ENCODE assay signal across 8 cellular contexts in genomic region chr7:2864204-2864985, GRCh38. TPM values are rescaled to one million over a fixed set of nuclear protein-coding genes. Genes with fewer than 3 reads are reported as not detected.
DNase-seq lines count a peak whose midpoint lies in the region; ATAC-seq and TF ChIP-seq lines count a peak whose summit lies in the region.

No MANE protein-coding gene starts in this region.

- H3K9ac ChIP-seq in mammary epithelial cell (ENCODE audit: insufficient read depth, low read length) = no peak overlapping the region

- H3K4me2 ChIP-seq in mammary epithelial cell (ENCODE audit: insufficient read depth, low read depth, low read length) = peak overlapping the region; percentile 56

- H3K9me3 Mint-ChIP-seq in stimulated activated naive CD8-positive, alpha-beta T cell treated with anti-CD3 and anti-CD28 coated beads, Interleukin-15, Interleukin-2, amounts not matched to agents 100 ng/mL and 50 ng/mL, for 24 hours = no peaks in the 10 kb centered on the region
- H3K9me3 Mint-ChIP-seq in naive thymus-derived CD4-positive, alpha-beta T cell = no peaks in the 10 kb centered on the region

- H2AFZ ChIP-seq in mammary epithelial cell (ENCODE audit: low read depth, low read length) = peak overlapping the region; percentile 76

- H3K4me3 ChIP-seq in mammary epithelial cell (replicated peaks in 1 of 3; ENCODE audit: insufficient read depth in 1 of 3, low read depth in 2 of 3, low read length in 3 of 3) = no peak overlapping the region
- H3K4me3 ChIP-seq in naive thymus-derived CD4-positive, alpha-beta T cell (ENCODE audit: low read length) = no peak overlapping the region

- no peaks in the 10 kb centered on the region for H3K27me3 Mint-ChIP-seq in stimulated activated naive CD8-positive, alpha-beta T cell treated with anti-CD3 and anti-CD28 coated beads, Interleukin-15, Interleukin-2, amounts not matched to agents 100 ng/mL and 50 ng/mL, for 24 hours
- H3K27me3 Mint-ChIP-seq in naive thymus-derived CD4-positive, alpha-beta T cell = no peaks in the 10 kb centered on the region

- H3K27me3 ChIP-seq in mammary epithelial cell (ENCODE audit: insufficient read depth, low read length) = no peaks in the 10 kb centered on the region
- H3K27me3 ChIP-seq in naive thymus-derived CD4-positive, alpha-beta T cell (ENCODE audit: control insufficient read depth in 2 of 2, insufficient read depth in 2 of 2, low read length in 2 of 2) = no peaks in the 10 kb centered on the region

- ATAC-seq in stimulated activated naive CD8-positive, alpha-beta T cell treated with anti-CD3 and anti-CD28 coated beads, Interleukin-15, Interleukin-2, amounts not matched to agents 100 U/mL and 50 U/mL, for 24 hours = no peak
- ATAC-seq in naive thymus-derived CD4-positive, alpha-beta T cell = no peak
- ATAC-seq in HG03025 (IDR thresholded peaks at IDR 0.05; ENCODE audit: low FRiP score, unreplicated experiment) (no peak), HG02678 (IDR thresholded peaks at IDR 0.05; ENCODE audit: unreplicated experiment) (no peak)

- BruUV-seq in mammary epithelial cell (replicated peaks; lab: Mats Ljungman, UMichigan) = TSS peak; percentile 81

- dilution Hi-C loops in mammary epithelial cell (cut with HindIII; ENCODE audit: low sequenced_read_pairs) = loop anchor here (10.0 kb wide), 1 partner anchor 60 kb away; no protein-coding TSS in a partner anchor

- no peaks in the 10 kb centered on the region for H3K9me3 ChIP-seq in mammary epithelial cell (replicated peaks; ENCODE audit: insufficient read depth, low read length)
- no peaks in the 10 kb centered on the region for H3K9me3 ChIP-seq in naive thymus-derived CD4-positive, alpha-beta T cell (ENCODE audit: control insufficient read depth in 2 of 3, low read length in 3 of 3)

- H3K4me3 Mint-ChIP-seq in stimulated activated naive CD8-positive, alpha-beta T cell treated with anti-CD3 and anti-CD28 coated beads, Interleukin-15, Interleukin-2, amounts not matched to agents 100 ng/mL and 50 ng/mL, for 24 hours = peak overlapping the region; percentile 67
- peak overlapping the region in 7 of 10 donors; percentile 21 to 81 (median 52) for H3K4me3 Mint-ChIP-seq in naive thymus-derived CD4-positive, alpha-beta T cell

- POLR2A ChIA-PET in naive thymus-derived CD4-positive, alpha-beta T cell (lab: Charles Lee) = no interaction called here

- H3K27ac ChIP-seq in mammary epithelial cell (ENCODE audit: insufficient read depth, low read depth, low read length) = peak overlapping the region; percentile 64
- H3K27ac ChIP-seq in naive thymus-derived CD4-positive, alpha-beta T cell (ENCODE audit: low read depth, low read length) = no peak overlapping the region

- H4K20me1 ChIP-seq in mammary epithelial cell (ENCODE audit: insufficient read depth, low read length) = no peaks in the 10 kb centered on the region

- TF ChIP-seq CTCF in mammary epithelial cell (conservative IDR thresholded peaks at IDR 0.05 in 1 of 2, IDR thresholded peaks at IDR 0.05 in 1 of 2; ENCODE audit: extremely low read depth in 1 of 2, insufficient read depth in 1 of 2, low read depth in 1 of 2, low read length in 2 of 2) = no peak

- in situ Hi-C loops in mammary epithelial cell (cut with MboI; ENCODE audit: low sequenced_read_pairs in 2 of 2) = loop anchor here in 1 of 2 donors (25.0 kb wide), 2 partner anchors 1773 to 1898 kb away; no protein-coding TSS in a partner anchor

- peaks cover 37% of the 10 kb centered on the region for H3K4me1 Mint-ChIP-seq in stimulated activated naive CD8-positive, alpha-beta T cell treated with anti-CD3 and anti-CD28 coated beads, Interleukin-15, Interleukin-2, amounts not matched to agents 100 ng/mL and 50 ng/mL, for 24 hours (ENCODE audit: low read depth)
- H3K4me1 Mint-ChIP-seq in naive thymus-derived CD4-positive, alpha-beta T cell = peaks cover 15 to 37% (median 26%) of the 10 kb centered on the region in 7 donors

- peak overlapping the region; percentile 93 for H3K27ac Mint-ChIP-seq in stimulated activated naive CD8-positive, alpha-beta T cell treated with anti-CD3 and anti-CD28 coated beads, Interleukin-15, Interleukin-2, amounts not matched to agents 100 ng/mL and 50 ng/mL, for 24 hours
- peak overlapping the region; percentile 25 to 96 (median 87) for H3K27ac Mint-ChIP-seq in naive thymus-derived CD4-positive, alpha-beta T cell

- CTCF ChIA-PET in mammary epithelial cell (lab: Charles Lee; ENCODE audit: low non-redundant PET) = interaction anchor here (0.6 to 0.7 kb wide), 2 partner anchors 12 to 286 kb away, joined by 3 to 15 read pairs; no protein-coding TSS in a partner anchor
- CTCF ChIA-PET in naive thymus-derived CD4-positive, alpha-beta T cell (lab: Charles Lee) = interaction anchor here (0.6 to 4.4 kb wide), 8 partner anchors 23 to 809 kb away, joined by 3 to 29 read pairs (median 4); no protein-coding TSS in a partner anchor

- DNase-seq in stimulated activated naive CD8-positive, alpha-beta T cell treated with anti-CD3 and anti-CD28 coated beads, Interleukin-15, Interleukin-2, amounts not matched to agents 100 U/mL and 50 U/mL, for 24 hours = no peak
- DNase-seq in mammary epithelial cell (peak; percentile 43), NCI-H524 treated with DMSO at 0.1 percent for 48 hours (lab: John Stamatoyannopoulos, UW) (no peak)
- DNase-seq in naive thymus-derived CD4-positive, alpha-beta T cell = no peak
- no peak for DNase-seq in activated CD4-positive, CD25-positive, alpha-beta regulatory T cell treated with anti-CD3 and anti-CD28 coated beads, Interleukin-2, amount 50 U/mL, for 72 hours

- peaks cover 22% of the 10 kb centered on the region for H3K4me1 ChIP-seq in mammary epithelial cell (ENCODE audit: insufficient read depth, low read length)
- peaks cover 9 to 19% of the 10 kb centered on the region in 2 donors for H3K4me1 ChIP-seq in naive thymus-derived CD4-positive, alpha-beta T cell (ENCODE audit: control insufficient read depth in 2 of 2, insufficient read depth in 2 of 2, low read length in 2 of 2)

- intact Hi-C loops in mammary epithelial cell (cut with micrococcal nuclease) = loop anchor here (5.0 to 10.0 kb wide), 2 partner anchors 107 to 1030 kb away; no protein-coding TSS in a partner anchor
- intact Hi-C loops in naive thymus-derived CD4-positive, alpha-beta T cell (cut with micrococcal nuclease) = loop anchor here (10.0 kb wide), 3 partner anchors 200 to 1820 kb away; partner anchors contain the start of gene FOXK1 (in 1 of the 2)

- no peaks in the 10 kb centered on the region for H3K79me2 ChIP-seq in mammary epithelial cell (ENCODE audit: insufficient read depth, low read length)

- WGBS in mammary epithelial cell (ENCODE audit: low coverage, missing lambda C conversion rate) = 75% methylated on average over 11 of the region's 12 CpGs

- no peaks in the 10 kb centered on the region for H3K36me3 ChIP-seq in mammary epithelial cell (ENCODE audit: insufficient read depth, low read length)
- H3K36me3 ChIP-seq in naive thymus-derived CD4-positive, alpha-beta T cell (ENCODE audit: control insufficient read depth in 2 of 3, insufficient read depth in 3 of 3, low read length in 3 of 3) = no peaks in the 10 kb centered on the region

- no peaks in the 10 kb centered on the region for H3K36me3 Mint-ChIP-seq in stimulated activated naive CD8-positive, alpha-beta T cell treated with anti-CD3 and anti-CD28 coated beads, Interleukin-15, Interleukin-2, amounts not matched to agents 100 ng/mL and 50 ng/mL, for 24 hours (ENCODE audit: low read depth)
- peaks cover 0 to 8% (median 2%) of the 10 kb centered on the region in 5 donors for H3K36me3 Mint-ChIP-seq in naive thymus-derived CD4-positive, alpha-beta T cell

RNA-seq across cellular contexts. Expression of gene GNA12, which starts 20.3 kb away (rescaled TPM):
- 10 to 100 TPM; 26.2 to 46.0 TPM for total RNA-seq in mammary epithelial cell
- 67.7 TPM for polyA plus RNA-seq in mammary epithelial cell
- 60.6 TPM for polyA minus RNA-seq in mammary epithelial cell
- total RNA-seq in naive thymus-derived CD4-positive, alpha-beta T cell = 10 to 100 TPM; 18.1 to 25.7 (median 21.0) TPM
- 1 to 10 TPM; 4.2 to 9.2 TPM for polyA plus RNA-seq in naive thymus-derived CD4-positive, alpha-beta T cell
